ENCODE assay signal across 12 cellular contexts in genomic region chr17:18626152-18626870, GRCh38. TPM values are rescaled to one million over a fixed set of nuclear protein-coding genes. Genes with fewer than 3 reads are reported as not detected.
DNase-seq lines count a peak whose midpoint lies in the region; ATAC-seq, FAIRE-seq and TF ChIP-seq lines count a peak whose summit lies in the region.
"Had no signal": no experiment of that assay in that cellular context is flagged by ENCODE, and none has a peak within 500 bp of the region (broad histone marks: within the 10 kb centered on the region; RNA-seq: fewer than 3 reads in every experiment).

No MANE protein-coding gene starts in this region.

- no peaks in the 10 kb centered on the region for H3K9me3 Mint-ChIP-seq in stimulated activated naive CD8-positive, alpha-beta T cell treated with anti-CD3 and anti-CD28 coated beads, Interleukin-15, Interleukin-2, amounts not matched to agents 100 ng/mL and 50 ng/mL, for 24 hours
- H3K9me3 Mint-ChIP-seq in activated T-cell treated with anti-CD3 and anti-CD28 coated beads, Interleukin-2, amount 50 U/mL, for 4 hours, result no peaks in the 10 kb centered on the region

- H3K27ac ChIP-seq in keratinocyte (ENCODE audit: control insufficient read depth, insufficient read depth, low read length), result no peak overlapping the region
- H3K27ac ChIP-seq: BLaER1 treated with 17β-estradiol and CSF1 and Interleukin-3, amounts not matched to agents 10 nM and 100 nM had no signal

- no peak for ATAC-seq in stimulated activated naive CD8-positive, alpha-beta T cell treated with anti-CD3 and anti-CD28 coated beads, Interleukin-15, Interleukin-2, amounts not matched to agents 100 U/mL and 50 U/mL, for 24 hours
- no peak for ATAC-seq in T-helper 17 cell
- ATAC-seq in activated T-cell treated with anti-CD3 and anti-CD28 coated beads, Interleukin-2, amount 50 U/mL, for 4 hours, result no peak
- ATAC-seq: Panc1 had no signal

- no peak overlapping the region for H3K4me3 ChIP-seq in keratinocyte (ENCODE audit: control insufficient read depth in 2 of 3, extremely low read depth in 1 of 3, insufficient read depth in 2 of 3, low read depth in 1 of 3, low read length in 3 of 3)
- H3K4me3 ChIP-seq: BLaER1 treated with 17β-estradiol and CSF1 and Interleukin-3, amounts not matched to agents 10 nM and 100 nM had no signal

- peaks cover 5% of the 10 kb centered on the region for H3K27me3 Mint-ChIP-seq in stimulated activated naive CD8-positive, alpha-beta T cell treated with anti-CD3 and anti-CD28 coated beads, Interleukin-15, Interleukin-2, amounts not matched to agents 100 ng/mL and 50 ng/mL, for 24 hours
- H3K27me3 Mint-ChIP-seq in T-helper 17 cell, result peaks cover 6% of the 10 kb centered on the region
- H3K27me3 Mint-ChIP-seq in activated T-cell treated with anti-CD3 and anti-CD28 coated beads, Interleukin-2, amount 50 U/mL, for 4 hours (ENCODE audit: low read depth), result no peaks in the 10 kb centered on the region

- H2AFZ ChIP-seq in keratinocyte (ENCODE audit: control insufficient read depth, low read length), result peak overlapping the region; percentile 38

- H3K4me3 Mint-ChIP-seq in stimulated activated naive CD8-positive, alpha-beta T cell treated with anti-CD3 and anti-CD28 coated beads, Interleukin-15, Interleukin-2, amounts not matched to agents 100 ng/mL and 50 ng/mL, for 24 hours, result peak overlapping the region; percentile 46
- H3K4me3 Mint-ChIP-seq in T-helper 17 cell, result peak overlapping the region; percentile 86
- no peak overlapping the region for H3K4me3 Mint-ChIP-seq in activated T-cell treated with anti-CD3 and anti-CD28 coated beads, Interleukin-2, amount 50 U/mL, for 4 hours

- H3K9me1 ChIP-seq in keratinocyte (ENCODE audit: control insufficient read depth, extremely low read depth, insufficient read depth, low read length), result no peaks in the 10 kb centered on the region

- dilution Hi-C loops in keratinocyte (cut with MboI; ENCODE audit: extremely low pct_ligation_motif_present, low sequenced_read_pairs), result no loop called here

- no peaks in the 10 kb centered on the region for H3K36me3 ChIP-seq in keratinocyte (ENCODE audit: control insufficient read depth in 2 of 2, extremely low read depth in 1 of 2, insufficient read depth in 2 of 2, low read length in 2 of 2)
- H3K36me3 ChIP-seq: BLaER1 treated with 17β-estradiol and CSF1 and Interleukin-3, amounts not matched to agents 10 nM and 100 nM; tibial nerve had no signal

- no peak for DNase-seq in stimulated activated naive CD8-positive, alpha-beta T cell treated with anti-CD3 and anti-CD28 coated beads, Interleukin-15, Interleukin-2, amounts not matched to agents 100 U/mL and 50 U/mL, for 24 hours
- DNase-seq in T-helper 17 cell (no peak), keratinocyte (ENCODE audit: low read depth, low spot score) (no peak), NCI-H1930 (lab: John Stamatoyannopoulos, UW) (no peak), COLO829 (ENCODE audit: low spot score) (no peak)
- no peak for DNase-seq in activated T-cell treated with anti-CD3 and anti-CD28 coated beads, Interleukin-2, amount 50 U/mL, for 4 hours
- DNase-seq in stimulated activated CD4-positive, alpha-beta T cell treated with anti-CD3 and anti-CD28 coated beads, Interleukin-12 subunit alpha, Interleukin-12 subunit beta, amount 100 ng/mL, for 4 hours, result no peak

- H4K20me1 ChIP-seq in keratinocyte (ENCODE audit: control insufficient read depth, extremely low read depth, insufficient read depth, low read length), result no peaks in the 10 kb centered on the region
- H4K20me1 ChIP-seq: BLaER1 treated with 17β-estradiol and CSF1 and Interleukin-3, amounts not matched to agents 10 nM and 100 nM had no signal

- no peaks in the 10 kb centered on the region for H3K27me3 ChIP-seq in keratinocyte (ENCODE audit: control insufficient read depth, extremely low read depth, insufficient read depth, low read length)
- H3K27me3 ChIP-seq: BLaER1 treated with 17β-estradiol and CSF1 and Interleukin-3, amounts not matched to agents 10 nM and 100 nM had no signal

- peaks cover 15% of the 10 kb centered on the region for H3K4me1 Mint-ChIP-seq in stimulated activated naive CD8-positive, alpha-beta T cell treated with anti-CD3 and anti-CD28 coated beads, Interleukin-15, Interleukin-2, amounts not matched to agents 100 ng/mL and 50 ng/mL, for 24 hours (ENCODE audit: low read depth)
- H3K4me1 Mint-ChIP-seq in T-helper 17 cell, result peaks cover 17% of the 10 kb centered on the region
- peaks cover 10% of the 10 kb centered on the region for H3K4me1 Mint-ChIP-seq in activated T-cell treated with anti-CD3 and anti-CD28 coated beads, Interleukin-2, amount 50 U/mL, for 4 hours (ENCODE audit: low read depth)

- H3K9ac ChIP-seq in keratinocyte (ENCODE audit: control insufficient read depth, extremely low read depth, insufficient read depth, low read length), result no peak overlapping the region
- H3K9ac ChIP-seq: BLaER1 treated with 17β-estradiol and CSF1 and Interleukin-3, amounts not matched to agents 10 nM and 100 nM had no signal

- FAIRE-seq in keratinocyte (lab: Jason Lieb, UNC), result no peak

- no peak overlapping the region for H3K27ac Mint-ChIP-seq in stimulated activated naive CD8-positive, alpha-beta T cell treated with anti-CD3 and anti-CD28 coated beads, Interleukin-15, Interleukin-2, amounts not matched to agents 100 ng/mL and 50 ng/mL, for 24 hours
- peak overlapping the region; percentile 94 for H3K27ac Mint-ChIP-seq in T-helper 17 cell

- H3K4me2 ChIP-seq in keratinocyte (ENCODE audit: control insufficient read depth, extremely low read depth, insufficient read depth, low read depth, low read length), result no peak overlapping the region

- no peaks in the 10 kb centered on the region for H3K79me2 ChIP-seq in keratinocyte (ENCODE audit: control insufficient read depth, insufficient read depth, low read length)

- H3K36me3 Mint-ChIP-seq in stimulated activated naive CD8-positive, alpha-beta T cell treated with anti-CD3 and anti-CD28 coated beads, Interleukin-15, Interleukin-2, amounts not matched to agents 100 ng/mL and 50 ng/mL, for 24 hours (ENCODE audit: low read depth), result no peaks in the 10 kb centered on the region
- no peaks in the 10 kb centered on the region for H3K36me3 Mint-ChIP-seq in T-helper 17 cell (ENCODE audit: low read depth)
- no peaks in the 10 kb centered on the region for H3K36me3 Mint-ChIP-seq in activated T-cell treated with anti-CD3 and anti-CD28 coated beads, Interleukin-2, amount 50 U/mL, for 4 hours (ENCODE audit: insufficient read depth)

- TF ChIP-seq CTCF in keratinocyte (optimal IDR thresholded peaks at IDR 0.05 in 1 of 3, IDR thresholded peaks at IDR 0.05 in 1 of 3, conservative IDR thresholded peaks at IDR 0.05 in 1 of 3; ENCODE audit: extremely low read depth in 1 of 3, insufficient read depth in 2 of 3, low read length in 3 of 3), result no peak

- H3K9me3 ChIP-seq in T-helper 17 cell (ENCODE audit: control insufficient read depth, low read length, poor library complexity, severe bottlenecking) (no peaks in the 10 kb centered on the region), keratinocyte (ENCODE audit: control insufficient read depth, low read depth, low read length) (no peaks in the 10 kb centered on the region)
- H3K9me3 ChIP-seq: BLaER1 treated with 17β-estradiol and CSF1 and Interleukin-3, amounts not matched to agents 10 nM and 100 nM; tibial nerve had no signal

- H3K4me1 ChIP-seq in keratinocyte (ENCODE audit: control insufficient read depth, extremely low read depth, insufficient read depth, low read length), result no peaks in the 10 kb centered on the region
- H3K4me1 ChIP-seq: BLaER1 treated with 17β-estradiol and CSF1 and Interleukin-3, amounts not matched to agents 10 nM and 100 nM had no signal

RNA-seq across cellular contexts. Expression of gene TBC1D28, which starts 17.9 kb away (rescaled TPM):
- total RNA-seq in T-helper 17 cell, result not detected
- not detected in 3 replicates for polyA plus RNA-seq in keratinocyte
- not detected for polyA plus RNA-seq in keratinocyte (2011; ENCODE audit: low read depth)
- not detected in 2 replicates for polyA plus RNA-seq in keratinocyte (2011; cell fraction: cytosol; rRNA removed)
- polyA plus RNA-seq in keratinocyte (2011; cell fraction: nucleus; rRNA removed), result 0.05 TPM in 1 of 2 replicates, not detected in the other
- polyA plus RNA-seq in keratinocyte (2012; ENCODE audit: low replicate concordance), result not detected in 2 replicates
- not detected in 3 replicates for polyA minus RNA-seq in keratinocyte
- not detected for polyA minus RNA-seq in keratinocyte (2011; cell fraction: cytosol; rRNA and poly(A)+ RNA removed)
- not detected in 2 replicates for polyA minus RNA-seq in keratinocyte (2011; cell fraction: nucleus; rRNA and poly(A)+ RNA removed)
- not detected for total RNA-seq in activated T-cell treated with anti-CD3 and anti-CD28 coated beads, Interleukin-2, amount 50 U/mL, for 4 hours
- total RNA-seq: fibroblast of villous mesenchyme, tibial nerve had no signal

RNA-seq across cellular contexts. Expression of gene FOXO3B, which starts 55.8 kb away (rescaled TPM):
- 1 to 10 TPM; 4.5 to 4.6 TPM for total RNA-seq in T-helper 17 cell
- polyA plus RNA-seq in keratinocyte, result 2.0 to 4.1 TPM (median 3.1 TPM) in 3 replicates
- polyA plus RNA-seq in keratinocyte (2011; ENCODE audit: low read depth), result 0.34 TPM
- 1.8 and 2.1 TPM in 2 replicates for polyA plus RNA-seq in keratinocyte (2011; cell fraction: cytosol; rRNA removed)
- 5.2 and 5.5 TPM in 2 replicates for polyA plus RNA-seq in keratinocyte (2011; cell fraction: nucleus; rRNA removed)
- polyA plus RNA-seq in keratinocyte (2012; ENCODE audit: low replicate concordance), result 0.62 and 1.9 TPM in 2 replicates
- polyA minus RNA-seq in keratinocyte, result 8.1 to 10.8 TPM (median 9.0 TPM) in 3 replicates
- polyA minus RNA-seq in keratinocyte (2011; cell fraction: cytosol; rRNA and poly(A)+ RNA removed), result 1.3 TPM
- 5.7 and 8.5 TPM in 2 replicates for polyA minus RNA-seq in keratinocyte (2011; cell fraction: nucleus; rRNA and poly(A)+ RNA removed)
- 10 to 100 TPM in 1 of 3 donors, 1 to 10 TPM in 2; 6.5 to 11.3 (median 9.4) TPM for total RNA-seq in activated T-cell treated with anti-CD3 and anti-CD28 coated beads, Interleukin-2, amount 50 U/mL, for 4 hours
